ENCODE assay signal across 23 cellular contexts in the genomic region with DNA sequence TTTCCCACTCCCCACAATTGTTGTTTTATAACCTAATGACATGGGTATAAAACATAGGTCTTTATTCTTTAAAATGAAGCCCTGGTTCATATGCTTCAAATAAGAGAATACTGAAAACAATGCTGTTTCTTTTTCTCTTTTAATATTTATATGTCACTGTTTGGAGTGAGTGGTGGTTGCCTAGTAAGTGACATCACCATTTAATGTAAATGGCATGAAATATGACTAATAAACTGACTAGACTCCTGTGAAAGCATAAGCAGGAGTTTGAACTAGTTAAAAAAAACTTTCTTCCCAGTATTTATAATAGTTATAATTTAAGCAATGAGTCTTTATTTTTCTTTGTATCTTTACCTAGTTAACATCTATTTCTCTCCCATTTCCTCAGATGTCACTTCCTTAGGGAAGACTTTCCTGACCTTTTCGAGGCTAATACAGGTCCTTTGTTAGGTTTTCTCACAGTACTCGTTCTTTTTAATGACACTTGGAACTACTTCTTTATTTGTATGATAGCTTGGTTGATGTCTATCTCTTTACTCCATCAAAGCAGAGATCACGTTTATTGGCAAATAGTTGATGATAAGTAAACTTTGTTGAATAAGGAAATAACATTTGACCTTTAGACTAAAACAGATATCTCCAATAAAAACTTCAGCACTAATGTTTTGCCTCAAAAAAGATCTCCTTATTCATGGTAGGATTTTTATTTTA.
A peak's percentile ranks its signal among the peaks of the same experiment; 100 is the strongest.
DNase-seq lines count a peak whose midpoint lies in the region; ATAC-seq, FAIRE-seq and TF ChIP-seq lines count a peak whose summit lies in the region.
"Had no signal": no experiment of that assay in that cellular context is flagged by ENCODE, and none has a peak within 500 bp of the region (broad histone marks: within the 10 kb centered on the region; RNA-seq: fewer than 3 reads in every experiment).

No MANE protein-coding gene starts in this region.

- CTCF ChIA-PET in A673 (lab: Charles Lee) (no interaction called here), HEK293 (lab: Yijun Ruan, JAX) (no interaction called here)
- CTCF ChIA-PET in naive thymus-derived CD4-positive, alpha-beta T cell (lab: Charles Lee), result no interaction called here

- H3K9me3 Mint-ChIP-seq in naive thymus-derived CD4-positive, alpha-beta T cell, result no peaks in the 10 kb centered on the region
- H3K9me3 Mint-ChIP-seq: CD4-positive, alpha-beta T cell; endodermal cell; stimulated activated memory B cell treated with anti-CD40 and anti-IgM and Interleukin-4, amounts not matched to agents 10 μg/mL and 1 μg/mL and 100 μg/mL, for 72 hours had no signal

- DNase-seq in A673 (ENCODE audit: low spot score), result no peak
- peak; percentile 12 for DNase-seq in foreskin melanocyte
- DNase-seq in OCI-M1 (lab: John Stamatoyannopoulos, UW), result no peak
- no peak for DNase-seq in RCC 7860 (ENCODE audit: low spot score)
- DNase-seq in naive thymus-derived CD4-positive, alpha-beta T cell, result no peak
- DNase-seq: activated CD4-positive, alpha-beta T cell treated with anti-CD3 and anti-CD28 coated beads for 4 hours; activated CD8-positive, alpha-beta memory T cell treated with anti-CD3 and anti-CD28 coated beads, Interleukin-2, amount 50 U/mL, for 48 hours; activated gamma-delta T cell; amygdala; CD4-positive, alpha-beta T cell; cerebellar nuclear complex; DMS79 treated with DMSO at 0.1 percent for 48 hours; endodermal cell; NCI-H2171; NCI-H748 treated with DMSO at 0.1 percent for 48 hours; Peyer's patch had no signal

- no peaks in the 10 kb centered on the region for H3K27me3 ChIP-seq in A673 (replicated peaks; ENCODE audit: insufficient read depth, low read depth, low read length, poor library complexity)
- no peaks in the 10 kb centered on the region for H3K27me3 ChIP-seq in naive thymus-derived CD4-positive, alpha-beta T cell (ENCODE audit: control insufficient read depth in 2 of 2, insufficient read depth in 2 of 2, low read length in 2 of 2)
- H3K27me3 ChIP-seq: Peyer's patch, tibial nerve had no signal

- ATAC-seq in SK-N-SH treated with all-trans-retinoic acid at 6 μM for 48 hours (peak; percentile 64), GM19328 (IDR thresholded peaks at IDR 0.05; ENCODE audit: unreplicated experiment) (no peak)
- ATAC-seq in naive thymus-derived CD4-positive, alpha-beta T cell, result no peak
- ATAC-seq: stimulated activated memory B cell treated with anti-CD40 and anti-IgM and Interleukin-4, amounts not matched to agents 10 μg/mL and 1 μg/mL and 100 μg/mL, for 72 hours had no signal

- H3K27me3 Mint-ChIP-seq in naive thymus-derived CD4-positive, alpha-beta T cell, result no peaks in the 10 kb centered on the region
- H3K27me3 Mint-ChIP-seq: CD4-positive, alpha-beta T cell; stimulated activated memory B cell treated with anti-CD40 and anti-IgM and Interleukin-4, amounts not matched to agents 10 μg/mL and 1 μg/mL and 100 μg/mL, for 72 hours had no signal

- peaks cover 0 to 3% (median 0%) of the 10 kb centered on the region in 7 donors for H3K4me1 Mint-ChIP-seq in naive thymus-derived CD4-positive, alpha-beta T cell
- H3K4me1 Mint-ChIP-seq: endodermal cell; stimulated activated memory B cell treated with anti-CD40 and anti-IgM and Interleukin-4, amounts not matched to agents 10 μg/mL and 1 μg/mL and 100 μg/mL, for 72 hours had no signal

- BruUV-seq in A673 (replicated peaks; lab: Mats Ljungman, UMichigan), result no TSS peak

- H3K36me3 Mint-ChIP-seq in naive thymus-derived CD4-positive, alpha-beta T cell, result no peaks in the 10 kb centered on the region
- H3K36me3 Mint-ChIP-seq: stimulated activated memory B cell treated with anti-CD40 and anti-IgM and Interleukin-4, amounts not matched to agents 10 μg/mL and 1 μg/mL and 100 μg/mL, for 72 hours had no signal

- FAIRE-seq in RCC 7860 (lab: Jason Lieb, UNC), result no peak
- FAIRE-seq: H1 had no signal

- H3K27ac Mint-ChIP-seq in naive thymus-derived CD4-positive, alpha-beta T cell, result no peak overlapping the region
- H3K27ac Mint-ChIP-seq: CD4-positive, alpha-beta T cell; endodermal cell; stimulated activated memory B cell treated with anti-CD40 and anti-IgM and Interleukin-4, amounts not matched to agents 10 μg/mL and 1 μg/mL and 100 μg/mL, for 72 hours had no signal

- H3K36me3 ChIP-seq in A673 (ENCODE audit: insufficient read depth, low read length, poor library complexity, severe bottlenecking) (no peaks in the 10 kb centered on the region), HEK293 (ENCODE audit: control insufficient read depth in 2 of 2, insufficient read depth in 1 of 2, low read length in 2 of 2) (no peaks in the 10 kb centered on the region)
- H3K36me3 ChIP-seq in naive thymus-derived CD4-positive, alpha-beta T cell (ENCODE audit: control insufficient read depth in 2 of 3, insufficient read depth in 3 of 3, low read length in 3 of 3), result no peaks in the 10 kb centered on the region
- H3K36me3 ChIP-seq: Peyer's patch, tibial nerve had no signal

- peaks cover 31% of the 10 kb centered on the region for H3K4me1 ChIP-seq in A673 (ENCODE audit: insufficient read depth, low read length, poor library complexity, severe bottlenecking)
- H3K4me1 ChIP-seq in HEK293 (ENCODE audit: control insufficient read depth, insufficient read depth, low read length), result no peaks in the 10 kb centered on the region
- no peaks in the 10 kb centered on the region for H3K4me1 ChIP-seq in naive thymus-derived CD4-positive, alpha-beta T cell (ENCODE audit: control insufficient read depth in 2 of 2, insufficient read depth in 2 of 2, low read length in 2 of 2)
- H3K4me1 ChIP-seq: Peyer's patch, tibial nerve had no signal

- peak overlapping the region; percentile 3 for H3K27ac ChIP-seq in A673 (ENCODE audit: low read depth, low read length, poor library complexity, severe bottlenecking)
- no peak overlapping the region for H3K27ac ChIP-seq in HEK293 (ENCODE audit: extremely low read depth, low read depth, low read length)
- H3K27ac ChIP-seq in naive thymus-derived CD4-positive, alpha-beta T cell (ENCODE audit: low read depth, low read length), result no peak overlapping the region
- H3K27ac ChIP-seq: KMS-11, Peyer's patch, tibial nerve had no signal

- no peak overlapping the region for H3K4me3 Mint-ChIP-seq in naive thymus-derived CD4-positive, alpha-beta T cell
- H3K4me3 Mint-ChIP-seq: CD4-positive, alpha-beta T cell; endodermal cell; stimulated activated memory B cell treated with anti-CD40 and anti-IgM and Interleukin-4, amounts not matched to agents 10 μg/mL and 1 μg/mL and 100 μg/mL, for 72 hours had no signal

- intact Hi-C loops in A673 (cut with micrococcal nuclease; ENCODE audit: unreplicated experiment), result no loop called here
- intact Hi-C loops in naive thymus-derived CD4-positive, alpha-beta T cell (cut with micrococcal nuclease), result no loop called here

- POLR2A ChIA-PET in A673 (lab: Charles Lee; ENCODE audit: low non-redundant PET), result no interaction called here
- POLR2A ChIA-PET in HEK293 (lab: Yijun Ruan, JAX), result no interaction called here
- POLR2A ChIA-PET in naive thymus-derived CD4-positive, alpha-beta T cell (lab: Charles Lee), result no interaction called here

- H3K9me3 ChIP-seq in A673 (ENCODE audit: low read depth, low read length, poor library complexity, severe bottlenecking) (no peaks in the 10 kb centered on the region), HEK293 (ENCODE audit: control insufficient read depth, insufficient read depth, low read depth, low read length) (no peaks in the 10 kb centered on the region)
- no peaks in the 10 kb centered on the region for H3K9me3 ChIP-seq in naive thymus-derived CD4-positive, alpha-beta T cell (ENCODE audit: control insufficient read depth in 2 of 3, low read length in 3 of 3)
- H3K9me3 ChIP-seq: Peyer's patch, tibial nerve had no signal

- no peak overlapping the region for H3K4me3 ChIP-seq in A673 (ENCODE audit: low read depth, low read length, poor library complexity, severe bottlenecking)
- no peak overlapping the region for H3K4me3 ChIP-seq in HEK293 (ENCODE audit: low read depth, low read length)
- H3K4me3 ChIP-seq in naive thymus-derived CD4-positive, alpha-beta T cell (ENCODE audit: low read length), result no peak overlapping the region
- H3K4me3 ChIP-seq: Peyer's patch, tibial nerve had no signal

- no peak for TF ChIP-seq CTCF in A673 (conservative IDR thresholded peaks at IDR 0.05; ENCODE audit: low read depth, low read length)
- TF ChIP-seq CTCF in HEK293 (tag by site-specific recombination; IDR thresholded peaks at IDR 0.05), result no peak

TF ChIP-seq in HEK293, 187 proteins besides CTCF, POLR2A, EP300 and RAD21 (continues in another document):
- TF ChIP-seq RBAK (tag by site-specific recombination; IDR thresholded peaks at IDR 0.05), result no peak
- TF ChIP-seq, protein P1, sequence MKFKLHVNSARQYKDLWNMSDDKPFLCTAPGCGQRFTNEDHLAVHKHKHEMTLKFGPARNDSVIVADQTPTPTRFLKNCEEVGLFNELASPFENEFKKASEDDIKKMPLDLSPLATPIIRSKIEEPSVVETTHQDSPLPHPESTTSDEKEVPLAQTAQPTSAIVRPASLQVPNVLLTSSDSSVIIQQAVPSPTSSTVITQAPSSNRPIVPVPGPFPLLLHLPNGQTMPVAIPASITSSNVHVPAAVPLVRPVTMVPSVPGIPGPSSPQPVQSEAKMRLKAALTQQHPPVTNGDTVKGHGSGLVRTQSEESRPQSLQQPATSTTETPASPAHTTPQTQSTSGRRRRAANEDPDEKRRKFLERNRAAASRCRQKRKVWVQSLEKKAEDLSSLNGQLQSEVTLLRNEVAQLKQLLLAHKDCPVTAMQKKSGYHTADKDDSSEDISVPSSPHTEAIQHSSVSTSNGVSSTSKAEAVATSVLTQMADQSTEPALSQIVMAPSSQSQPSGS (tag by site-specific recombination; IDR thresholded peaks at IDR 0.05; ENCODE audit: low read depth), result 0 out of 2 replicates have a peak, but pooled peaks have one; percentile 42
- no peak for TF ChIP-seq ZNF664 (tag by site-specific recombination; IDR thresholded peaks at IDR 0.05)
- no peak for TF ChIP-seq ZNF677 (tag by site-specific recombination; IDR thresholded peaks at IDR 0.05)

TF ChIP-seq in SK-N-SH treated with all-trans-retinoic acid at 6 μM for 48 hours, 23 proteins besides CTCF, POLR2A, EP300 and RAD21 (continues in another document):
- no peak for TF ChIP-seq OSR1 (CRISPR knock-in tag; IDR thresholded peaks at IDR 0.05)
- no peak for TF ChIP-seq ESRRG (CRISPR knock-in tag; IDR thresholded peaks at IDR 0.05)
- TF ChIP-seq GLIS3 (CRISPR knock-in tag; IDR thresholded peaks at IDR 0.05), result no peak
- TF ChIP-seq ZFP30 (CRISPR knock-in tag; IDR thresholded peaks at IDR 0.05), result no peak
- TF ChIP-seq BACH2 (CRISPR knock-in tag; IDR thresholded peaks at IDR 0.05; ENCODE audit: borderline replicate concordance), result no peak
